Comparison of ENCODE assay signal across 7 cellular contexts in the genomic region with DNA sequence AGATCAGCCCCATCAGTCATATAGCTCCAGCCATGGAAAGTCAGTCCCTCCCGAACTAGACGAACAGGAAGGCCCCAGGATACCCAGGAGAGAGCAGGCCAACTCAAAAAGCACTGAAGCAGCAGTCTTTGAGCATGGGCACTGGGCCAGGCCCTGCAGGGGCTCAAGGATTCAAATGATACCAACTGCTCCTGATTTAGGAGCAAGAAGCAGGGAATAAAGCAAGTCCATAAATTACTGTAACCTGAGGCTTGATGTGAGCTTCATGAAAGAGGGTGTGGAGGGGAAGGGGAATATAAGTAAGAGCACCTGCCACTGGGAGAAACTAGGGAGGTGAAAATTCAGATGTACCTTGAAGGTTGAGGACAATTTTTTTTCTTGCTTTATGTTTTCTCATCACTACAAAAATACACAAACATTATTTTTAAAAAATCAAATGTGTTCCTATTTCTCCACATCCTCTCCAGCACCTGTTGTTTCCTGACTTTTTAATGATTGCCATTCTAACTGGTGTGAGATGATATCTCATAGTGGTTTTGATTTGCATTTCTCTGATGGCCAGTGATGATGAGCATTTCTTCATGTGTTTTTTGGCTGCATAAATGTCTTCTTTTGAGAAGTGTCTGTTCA.
DNase-seq lines count a peak whose midpoint lies in the region; TF ChIP-seq lines count a peak whose summit lies in the region.
"Not testable (repeated sequence)": the region's sequence is repeated elsewhere in the genome, so short reads cannot be mapped to it uniquely, and the experiment has no call there.

No MANE protein-coding gene starts in this region.

- not testable (repeated sequence) for TF ChIP-seq CTCF in A673 (conservative IDR thresholded peaks at IDR 0.05; ENCODE audit: low read depth, low read length); thyroid gland (IDR thresholded peaks at IDR 0.05)

- not testable (repeated sequence) for H3K36me3 ChIP-seq in A673 (ENCODE audit: insufficient read depth, low read length, poor library complexity, severe bottlenecking); thyroid gland

- 43 to 81% methylated on average over 2 of the region's 2 CpGs for WGBS in thyroid gland, 2 donors

- intact Hi-C loops in A673 (cut with micrococcal nuclease; ENCODE audit: unreplicated experiment), result not testable (repeated sequence)
- intact Hi-C loops in thyroid gland (cut with DNase I), result loop anchor here (10.0 kb wide), 1 partner anchor 162 kb away; no protein-coding TSS in a partner anchor

- H3K27ac ChIP-seq in A673 (ENCODE audit: low read depth, low read length, poor library complexity, severe bottlenecking); thyroid gland: not testable (repeated sequence)

- not testable (repeated sequence) for TF ChIP-seq POLR2A in thyroid gland (IDR thresholded peaks at IDR 0.05)

- in situ Hi-C loops in G401 (cut with HindIII; ENCODE audit: low sequenced_read_pairs), result not testable (repeated sequence)

- DNase-seq in A673 (ENCODE audit: low spot score), result peak; percentile 61
- peak; percentile 83 for DNase-seq in G401 (ENCODE audit: low spot score)
- peak; percentile 59 for DNase-seq in NCI-H187 treated with DMSO at 0.1 percent for 48 hours (lab: John Stamatoyannopoulos, UW)
- peak; percentile 82 for DNase-seq in NCI-H345 (lab: John Stamatoyannopoulos, UW)
- DNase-seq in NCI-H69 (lab: John Stamatoyannopoulos, UW), result peak; percentile 98
- DNase-seq in cerebellar cortex (ENCODE audit: low spot score), result peak; percentile 77
- DNase-seq in thyroid gland, result peak; percentile 36 to 41

- not testable (repeated sequence) for H3K4me3 ChIP-seq in A673 (ENCODE audit: low read depth, low read length, poor library complexity, severe bottlenecking); thyroid gland (replicated peaks in 1 of 3)

- H3K9me3 ChIP-seq in A673 (ENCODE audit: low read depth, low read length, poor library complexity, severe bottlenecking); thyroid gland: not testable (repeated sequence)

- CTCF ChIA-PET in A673 (lab: Charles Lee), result not testable (repeated sequence)

- not testable (repeated sequence) for H3K27me3 ChIP-seq in A673 (replicated peaks; ENCODE audit: insufficient read depth, low read depth, low read length, poor library complexity); thyroid gland

- POLR2A ChIA-PET in A673 (lab: Charles Lee; ENCODE audit: low non-redundant PET), result not testable (repeated sequence)

- not testable (repeated sequence) for BruUV-seq in A673 (replicated peaks; lab: Mats Ljungman, UMichigan)

- H3K4me1 ChIP-seq in A673 (ENCODE audit: insufficient read depth, low read length, poor library complexity, severe bottlenecking); thyroid gland: not testable (repeated sequence)

Comparison
In these comparisons a context has a peak if more than half of its experiments do, and no peak if none do; other contexts are left out.
1. DNase-seq: peak in every context shown above with its lines; median percentile 98 in NCI-H69; 83 in G401; 82 in NCI-H345; 77 in cerebellar cortex; 61 in A673; 59 in NCI-H187 treated with DMSO at 0.1 percent for 48 hours; 38 in thyroid gland.